In the genomic region with DNA sequence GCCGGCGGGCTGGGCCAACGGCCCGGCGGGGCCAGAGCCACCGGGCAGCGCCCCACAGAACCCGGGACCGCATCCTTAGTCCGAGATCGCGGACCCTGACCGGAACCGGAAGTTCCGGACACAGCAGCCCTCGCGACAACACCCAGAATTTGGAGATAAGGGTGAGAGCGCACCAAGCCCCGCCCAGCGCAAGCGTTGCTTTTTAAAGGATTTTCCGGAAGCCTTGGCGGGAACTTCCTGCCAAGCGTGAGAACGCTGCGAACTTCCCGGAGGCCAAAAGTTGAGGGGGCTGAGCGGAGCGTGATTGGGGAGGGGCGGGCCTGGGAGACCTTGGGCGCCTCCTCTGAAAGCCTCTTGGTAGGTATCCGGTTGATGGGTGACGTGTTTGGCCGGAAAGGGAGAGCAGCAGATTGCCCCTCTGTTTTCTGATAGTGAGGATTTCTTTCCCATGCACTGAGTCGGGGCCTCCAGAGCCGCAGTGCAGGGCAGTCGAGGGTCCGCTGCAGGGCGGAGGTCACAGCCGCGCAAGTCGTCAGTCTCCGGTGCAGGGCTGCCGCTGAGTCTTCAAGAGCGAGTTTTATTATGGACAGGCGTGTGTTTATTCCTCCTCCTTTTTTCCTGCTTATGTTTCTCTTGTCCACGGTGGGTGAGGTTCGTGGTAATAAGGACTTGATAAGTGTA, we compare ENCODE assay signal across 8 cellular contexts. TPM values are rescaled to one million over a fixed set of nuclear protein-coding genes. Genes with fewer than 3 reads are reported as not detected.
DNase-seq lines count a peak whose midpoint lies in the region; ATAC-seq and TF ChIP-seq lines count a peak whose summit lies in the region.

A gene with protein sequence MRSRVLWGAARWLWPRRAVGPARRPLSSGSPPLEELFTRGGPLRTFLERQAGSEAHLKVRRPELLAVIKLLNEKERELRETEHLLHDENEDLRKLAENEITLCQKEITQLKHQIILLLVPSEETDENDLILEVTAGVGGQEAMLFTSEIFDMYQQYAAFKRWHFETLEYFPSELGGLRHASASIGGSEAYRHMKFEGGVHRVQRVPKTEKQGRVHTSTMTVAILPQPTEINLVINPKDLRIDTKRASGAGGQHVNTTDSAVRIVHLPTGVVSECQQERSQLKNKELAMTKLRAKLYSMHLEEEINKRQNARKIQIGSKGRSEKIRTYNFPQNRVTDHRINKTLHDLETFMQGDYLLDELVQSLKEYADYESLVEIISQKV (minus strand): TSS at position 97 of the 681 bp plus-strand sequence. CDS start 24 bp downstream, at position 73.

- POLR2A ChIA-PET in activated CD8-positive, alpha-beta T cell treated with anti-CD3 and anti-CD28 coated beads for 36 hours (lab: Charles Lee): interaction anchor here (2.1 to 4.9 kb wide), 2 partner anchors 18 to 23 kb away, joined by 7 to 34 read pairs; a partner anchor contains a TSS

- H3K36me3 Mint-ChIP-seq in CD4-positive, CD25-positive, alpha-beta regulatory T cell: peaks cover 5% of the 10 kb centered on the region
- H3K36me3 Mint-ChIP-seq in activated CD8-positive, alpha-beta T cell treated with anti-CD3 and anti-CD28 coated beads for 36 hours (ENCODE audit: low read depth): peaks cover 27% of the 10 kb centered on the region

- H3K36me3 ChIP-seq in CD4-positive, CD25-positive, alpha-beta regulatory T cell (ENCODE audit: control insufficient read depth, insufficient read depth, low read length): peaks cover 4% of the 10 kb centered on the region

- peak within 1 kb of the TSS; percentile 96 to 97 (median 97) for H3K27ac Mint-ChIP-seq in CD4-positive, CD25-positive, alpha-beta regulatory T cell
- peak within 1 kb of the TSS; percentile 96 for H3K27ac Mint-ChIP-seq in activated CD8-positive, alpha-beta T cell treated with anti-CD3 and anti-CD28 coated beads for 36 hours

- peak in 1 of 2 donors; percentile 28 for TF ChIP-seq POLR2A in lower leg skin (IDR thresholded peaks at IDR 0.05)

- H3K4me1 Mint-ChIP-seq in CD4-positive, CD25-positive, alpha-beta regulatory T cell: peaks cover 26 to 55% (median 46%) of the 10 kb centered on the region in 4 donors
- peaks cover 32% of the 10 kb centered on the region for H3K4me1 Mint-ChIP-seq in activated CD8-positive, alpha-beta T cell treated with anti-CD3 and anti-CD28 coated beads for 36 hours (ENCODE audit: low read depth)

- peak; percentile 79 to 81 for ATAC-seq in CD4-positive, CD25-positive, alpha-beta regulatory T cell (ENCODE audit: low read depth in 2 of 2)
- peak; percentile 90 for ATAC-seq in GM19438 (IDR thresholded peaks at IDR 0.05; ENCODE audit: low read depth, unreplicated experiment)
- peak; percentile 90 for ATAC-seq in HG03575 (IDR thresholded peaks at IDR 0.05; ENCODE audit: extremely low read depth, insufficient number of reproducible peaks, low FRiP score, unreplicated experiment)
- ATAC-seq in activated CD8-positive, alpha-beta T cell treated with anti-CD3 and anti-CD28 coated beads for 36 hours: peak; percentile 92

- peak within 1 kb of the TSS; percentile 98 for H3K4me3 ChIP-seq in CD4-positive, CD25-positive, alpha-beta regulatory T cell (ENCODE audit: low read depth, low read length)
- peak within 1 kb of the TSS; percentile 63 for H3K4me3 ChIP-seq in lower leg skin (ENCODE audit: low read depth, poor library complexity, severe bottlenecking)

- no peak for TF ChIP-seq CTCF in activated CD8-positive, alpha-beta T cell treated with anti-CD3 and anti-CD28 coated beads for 36 hours (IDR thresholded peaks at IDR 0.05)
- no peak for TF ChIP-seq CTCF in lower leg skin (IDR thresholded peaks at IDR 0.05)

- CTCF ChIA-PET in activated CD8-positive, alpha-beta T cell treated with anti-CD3 and anti-CD28 coated beads for 36 hours (lab: Charles Lee): interaction anchor here (1.0 kb wide), 1 partner anchor 22 kb away, joined by 5 read pairs; no protein-coding TSS in a partner anchor

- WGBS in lower leg skin, 2 donors: 0% methylated on average over 35 to 42 of the region's 48 CpGs

- H3K9me3 ChIP-seq in CD4-positive, CD25-positive, alpha-beta regulatory T cell (ENCODE audit: control insufficient read depth in 2 of 2, low read length in 2 of 2): no peaks in the 10 kb centered on the region

- H3K27me3 Mint-ChIP-seq in CD4-positive, CD25-positive, alpha-beta regulatory T cell: no peaks in the 10 kb centered on the region
- no peaks in the 10 kb centered on the region for H3K27me3 Mint-ChIP-seq in activated CD8-positive, alpha-beta T cell treated with anti-CD3 and anti-CD28 coated beads for 36 hours

- peak within 1 kb of the TSS; percentile 96 to 98 (median 98) for H3K4me3 Mint-ChIP-seq in CD4-positive, CD25-positive, alpha-beta regulatory T cell
- peak within 1 kb of the TSS; percentile 87 for H3K4me3 Mint-ChIP-seq in activated CD8-positive, alpha-beta T cell treated with anti-CD3 and anti-CD28 coated beads for 36 hours

- H3K27me3 ChIP-seq in CD4-positive, CD25-positive, alpha-beta regulatory T cell (ENCODE audit: control insufficient read depth, insufficient read depth, low read length): no peaks in the 10 kb centered on the region

- intact Hi-C loops in activated CD8-positive, alpha-beta T cell treated with anti-CD3 and anti-CD28 coated beads for 36 hours (cut with micrococcal nuclease): loop anchor here (2.0 kb wide), 1 partner anchor 20 kb away; a partner anchor contains a TSS
- intact Hi-C loops in lower leg skin (cut with DNase I; ENCODE audit: low total_unique reads): no loop called here

- H3K4me1 ChIP-seq in CD4-positive, CD25-positive, alpha-beta regulatory T cell (ENCODE audit: control insufficient read depth, insufficient read depth, low read length, poor library complexity, severe bottlenecking): peaks cover 36% of the 10 kb centered on the region

- DNase-seq in CD4-positive, CD25-positive, alpha-beta regulatory T cell: peak; percentile 72 to 93 (median 82)
- DNase-seq in NCI-H82 treated with DMSO at 0.1 percent for 48 hours (lab: John Stamatoyannopoulos, UW; ENCODE audit: unreplicated experiment) (peak; percentile 92), ecto neural progenitor cell (ENCODE audit: low spot score) (peak; percentile 95), lower leg skin (ENCODE audit: low spot score in 2 of 2) (peak; percentile 92 to 97)
- DNase-seq in activated CD8-positive, alpha-beta T cell treated with anti-CD3 and anti-CD28 coated beads for 36 hours: peak; percentile 96
- DNase-seq in stimulated activated CD4-positive, alpha-beta T cell treated with anti-CD3 and anti-CD28 coated beads, Interleukin-4, amount 100 ng/mL, for 48 hours (ENCODE audit: low read depth in 2 of 2): peak; percentile 83 to 87

- no peaks in the 10 kb centered on the region for H3K9me3 Mint-ChIP-seq in CD4-positive, CD25-positive, alpha-beta regulatory T cell
- peaks cover 4% of the 10 kb centered on the region for H3K9me3 Mint-ChIP-seq in activated CD8-positive, alpha-beta T cell treated with anti-CD3 and anti-CD28 coated beads for 36 hours

- peak within 1 kb of the TSS; percentile 81 for H3K27ac ChIP-seq in CD4-positive, CD25-positive, alpha-beta regulatory T cell (ENCODE audit: insufficient read depth, low read length, poor library complexity, severe bottlenecking)

RNA-seq across cellular contexts. Expression of the gene that starts here (rescaled TPM):
- total RNA-seq in CD4-positive, CD25-positive, alpha-beta regulatory T cell: 17.2 TPM
- polyA plus RNA-seq in CD4-positive, CD25-positive, alpha-beta regulatory T cell: 10 to 100 TPM in 2 of 4 donors, 1 to 10 TPM in 2; 7.6 to 12.0 (median 9.2) TPM
- 10 to 100 TPM; 15.7 to 17.5 TPM for total RNA-seq in activated CD8-positive, alpha-beta T cell treated with anti-CD3 and anti-CD28 coated beads for 36 hours
- total RNA-seq in lower leg skin: 10 to 100 TPM; 15.9 to 19.7 (median 17.6) TPM

Comparison
In these comparisons a context has a peak if more than half of its experiments do, and no peak if none do; other contexts are left out.
1. Peak in every context shown above with its lines: DNase-seq, ATAC-seq, H3K4me3 ChIP-seq and H3K27ac ChIP-seq.